ENCODE assay signal across 14 cellular contexts in genomic region chr9:16268037-16269010, GRCh38.
DNase-seq lines count a peak whose midpoint lies in the region; ATAC-seq and TF ChIP-seq lines count a peak whose summit lies in the region.
"Had no signal": no experiment of that assay in that cellular context is flagged by ENCODE, and none has a peak within 500 bp of the region (broad histone marks: within the 10 kb centered on the region; RNA-seq: fewer than 3 reads in every experiment).

No MANE protein-coding gene starts in this region.

- peaks cover 15% of the 10 kb centered on the region for H3K4me1 ChIP-seq in skeletal muscle satellite cell (ENCODE audit: control insufficient read depth, insufficient read depth, low read length)
- H3K4me1 ChIP-seq: SJCRH30 had no signal

- no peaks in the 10 kb centered on the region for H3K36me3 ChIP-seq in skeletal muscle satellite cell (ENCODE audit: insufficient read depth, low read length)
- H3K36me3 ChIP-seq: SJCRH30, uterus had no signal

- H3K27ac ChIP-seq in CD4-positive, alpha-beta T cell (ENCODE audit: low read depth, low read length) = no peak overlapping the region
- H3K27ac ChIP-seq: SJCRH30 had no signal

- no peak overlapping the region for H3K9ac ChIP-seq in skeletal muscle satellite cell (ENCODE audit: low read depth, low read length)

- H3K4me1 Mint-ChIP-seq in CD4-positive, alpha-beta T cell (ENCODE audit: low read depth) = no peaks in the 10 kb centered on the region
- H3K4me1 Mint-ChIP-seq: central memory CD8-positive, alpha-beta T cell had no signal

- H3K27me3 Mint-ChIP-seq in CD4-positive, alpha-beta T cell = no peaks in the 10 kb centered on the region
- H3K27me3 Mint-ChIP-seq: central memory CD8-positive, alpha-beta T cell had no signal

- intact Hi-C loops in CD4-positive, alpha-beta T cell (cut with DNase I, micrococcal nuclease) = no loop called here

- no peaks in the 10 kb centered on the region for H3K9me3 ChIP-seq in skeletal muscle satellite cell (replicated peaks; ENCODE audit: low read length)
- no peaks in the 10 kb centered on the region for H3K9me3 ChIP-seq in CD4-positive, alpha-beta T cell (ENCODE audit: control insufficient read depth, low read length)
- H3K9me3 ChIP-seq: SJCRH30, uterus had no signal

- DNase-seq in EH (ENCODE audit: low read depth) (peak; percentile 40), left kidney (ENCODE audit: low read depth, low spot score) (peak; percentile 54), inferior parietal cortex (ENCODE audit: extremely low spot score) (no peak), NCI-H748 (lab: John Stamatoyannopoulos, UW; ENCODE audit: unreplicated experiment) (no peak)
- no peak for DNase-seq in CD4-positive, alpha-beta T cell
- DNase-seq in stimulated activated naive CD4-positive, alpha-beta T cell (lab: John Stamatoyannopoulos, UW) = no peak
- DNase-seq: kidney, NCI-H510A, SJCRH30, uterus had no signal

- H3K36me3 Mint-ChIP-seq in CD4-positive, alpha-beta T cell (ENCODE audit: low read depth) = no peaks in the 10 kb centered on the region

- H3K9me3 Mint-ChIP-seq in CD4-positive, alpha-beta T cell = no peaks in the 10 kb centered on the region

- POLR2A ChIA-PET in CD4-positive, alpha-beta T cell (lab: Charles Lee) = no interaction called here

- peak overlapping the region; percentile 49 for H3K4me2 ChIP-seq in skeletal muscle satellite cell (ENCODE audit: low read length)

- no peak overlapping the region for H3K27ac Mint-ChIP-seq in CD4-positive, alpha-beta T cell

- no peaks in the 10 kb centered on the region for H3K27me3 ChIP-seq in skeletal muscle satellite cell (ENCODE audit: control insufficient read depth, insufficient read depth, low read length)
- H3K27me3 ChIP-seq in CD4-positive, alpha-beta T cell (ENCODE audit: control insufficient read depth, insufficient read depth, low read length) = no peaks in the 10 kb centered on the region
- H3K27me3 ChIP-seq: SJCRH30, uterus had no signal

- no peak overlapping the region for H3K4me3 ChIP-seq in skeletal muscle satellite cell (ENCODE audit: low read length)

- no peak overlapping the region for H3K4me3 Mint-ChIP-seq in CD4-positive, alpha-beta T cell

- CTCF ChIA-PET in CD4-positive, alpha-beta T cell (lab: Charles Lee) = no interaction called here

- no peak for TF ChIP-seq CTCF in CD4-positive, alpha-beta T cell (IDR thresholded peaks at IDR 0.05)

- peak; percentile 55 for ATAC-seq in SK-N-SH treated with all-trans-retinoic acid at 6 μM for 48 hours
- no peak for ATAC-seq in CD4-positive, alpha-beta T cell (ENCODE audit: poor library complexity)
- ATAC-seq: HCT116 had no signal

TF ChIP-seq in SK-N-SH treated with all-trans-retinoic acid at 6 μM for 48 hours, 23 proteins besides CTCF, POLR2A, EP300 and RAD21 (continues in another document):
- TF ChIP-seq SNAI2 (CRISPR knock-in tag; IDR thresholded peaks at IDR 0.05) = no peak
- TF ChIP-seq TOX (CRISPR knock-in tag; IDR thresholded peaks at IDR 0.05; ENCODE audit: borderline replicate concordance) = no peak
- TF ChIP-seq TCF4 (CRISPR knock-in tag; IDR thresholded peaks at IDR 0.05; ENCODE audit: borderline replicate concordance) = peak; percentile 100
- TF ChIP-seq ISL1 (CRISPR knock-in tag; IDR thresholded peaks at IDR 0.05) = peak; percentile 54
- TF ChIP-seq RARB (CRISPR knock-in tag; IDR thresholded peaks at IDR 0.05) = no peak
- TF ChIP-seq CSRNP3 (CRISPR knock-in tag; IDR thresholded peaks at IDR 0.05) = peak; percentile 93
- peak; percentile 54; the same call in 1 of the 2 replicates for TF ChIP-seq ZNF8 (CRISPR knock-in tag; IDR thresholded peaks at IDR 0.05)
- TF ChIP-seq PPARA (CRISPR knock-in tag; IDR thresholded peaks at IDR 0.05; ENCODE audit: borderline replicate concordance) = no peak
- TF ChIP-seq ZNF565 (CRISPR knock-in tag; conservative IDR thresholded peaks at IDR 0.05; ENCODE audit: low read depth) = 0 out of 2 replicates have a peak, but pooled peaks have one; percentile 59
- TF ChIP-seq ZC3H10 (CRISPR knock-in tag; IDR thresholded peaks at IDR 0.05) = no peak
- TF ChIP-seq ZFP30 (CRISPR knock-in tag; IDR thresholded peaks at IDR 0.05) = no peak
- TF ChIP-seq ZFP3 (CRISPR knock-in tag; IDR thresholded peaks at IDR 0.05) = no peak
- TF ChIP-seq OSR1 (CRISPR knock-in tag; IDR thresholded peaks at IDR 0.05) = no peak
- TF ChIP-seq ARNTL (CRISPR knock-in tag; IDR thresholded peaks at IDR 0.05; ENCODE audit: borderline replicate concordance, low read depth) = peak; percentile 36; the same call in 1 of the 2 replicates
- TF ChIP-seq CREB5 (CRISPR knock-in tag; IDR thresholded peaks at IDR 0.05; ENCODE audit: low read depth) = peak; percentile 40; the same call in 1 of the 2 replicates
- peak; percentile 99 for TF ChIP-seq TSHZ2 (CRISPR knock-in tag; IDR thresholded peaks at IDR 0.05)
- TF ChIP-seq POU6F1 (CRISPR knock-in tag; IDR thresholded peaks at IDR 0.05; ENCODE audit: borderline replicate concordance, low read depth) = no peak
- TF ChIP-seq BACH2 (CRISPR knock-in tag; IDR thresholded peaks at IDR 0.05; ENCODE audit: borderline replicate concordance) = peak; percentile 66; the same call in 1 of the 2 replicates
- TF ChIP-seq GLIS3 (CRISPR knock-in tag; IDR thresholded peaks at IDR 0.05) = no peak; the same call in 1 of the 2 replicates

Comparison
In these comparisons a context has a peak if more than half of its experiments do, and no peak if none do; other contexts are left out.
1. DNase-seq: peak in EH (single experiment) and left kidney (single experiment); none in inferior parietal cortex (single experiment), NCI-H748 (single experiment), CD4-positive, alpha-beta T cell (0 of 10) and stimulated activated naive CD4-positive, alpha-beta T cell (0 of 6).